8 cellular contexts compared by ENCODE assay signal in the genomic region with DNA sequence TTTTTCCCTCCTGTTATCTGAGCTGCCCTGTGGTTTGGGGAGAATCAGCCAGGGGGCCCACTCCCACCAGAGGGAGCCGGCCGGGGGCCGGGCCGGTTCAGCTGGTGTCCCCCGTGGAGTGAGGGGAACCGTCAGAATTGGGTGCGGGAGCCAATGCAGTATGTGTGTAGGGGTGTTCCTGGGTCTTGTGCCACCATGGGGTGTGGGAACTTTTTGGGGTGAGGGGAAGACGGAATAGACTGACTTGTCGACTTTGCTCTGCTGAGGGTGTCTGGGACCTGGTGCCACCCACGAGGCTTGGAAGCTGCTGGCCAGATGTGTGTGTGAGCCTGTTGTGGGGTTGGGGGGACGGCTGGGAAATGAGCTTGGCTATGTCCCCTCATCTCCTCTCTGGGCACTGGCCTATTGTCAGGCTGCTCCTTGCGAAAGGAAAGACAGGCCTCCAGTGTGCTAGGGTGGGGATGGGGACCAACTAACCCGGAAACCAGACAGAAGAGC. TPM values are rescaled to one million over a fixed set of nuclear protein-coding genes. Genes with fewer than 3 reads are reported as not detected.
A peak's percentile ranks its signal among the peaks of the same experiment; 100 is the strongest.
DNase-seq lines count a peak whose midpoint lies in the region; ATAC-seq, FAIRE-seq and TF ChIP-seq lines count a peak whose summit lies in the region.

No MANE protein-coding gene starts in this region.

- TF ChIP-seq CTCF in VCaP (conservative IDR thresholded peaks at IDR 0.05) (no peak), fibroblast of villous mesenchyme (IDR thresholded peaks at IDR 0.05; ENCODE audit: insufficient read depth, low read depth, low read length) (peak; percentile 38), gastrocnemius medialis (IDR thresholded peaks at IDR 0.05 in 4 of 5, conservative IDR thresholded peaks at IDR 0.05 in 1 of 5) (peak in 1 of 5 experiments; percentile 37)

- H3K4me3 ChIP-seq in fibroblast of villous mesenchyme (ENCODE audit: low read depth, low read length): peak overlapping the region; percentile 98
- peak overlapping the region; percentile 82 to 100 (median 90) for H3K4me3 ChIP-seq in gastrocnemius medialis

- DNase-seq in fibroblast of villous mesenchyme (ENCODE audit: low read depth) (no peak), gastrocnemius medialis (peak in 1 of 2 donors; percentile 55), UCSD-AML1 (lab: John Stamatoyannopoulos, UW; ENCODE audit: unreplicated experiment) (no peak), H54 (ENCODE audit: insufficient read length, low spot score) (no peak), germinal center (ENCODE audit: low spot score) (no peak)
- DNase-seq in stimulated activated CD4-positive, alpha-beta T cell treated with anti-CD3 and anti-CD28 coated beads, Interleukin-2, amount 100 ng/mL, for 24 hours: no peak

- H3K4me1 ChIP-seq in gastrocnemius medialis: peaks cover 76 to 89% of the 10 kb centered on the region in 2 donors

- no peaks in the 10 kb centered on the region for H3K27me3 ChIP-seq in gastrocnemius medialis

- TF ChIP-seq POLR2A in GM19099 (IDR thresholded peaks at IDR 0.05; ENCODE audit: extremely low read depth, insufficient read length, low read depth) (peak; percentile 7), gastrocnemius medialis (IDR thresholded peaks at IDR 0.05) (peak in 1 of 2 donors; percentile 31), H54 (IDR thresholded peaks at IDR 0.05; ENCODE audit: low read depth, low read length) (no peak)

- no peak for FAIRE-seq in H54 (lab: Jason Lieb, UNC)

- no peaks in the 10 kb centered on the region for H3K36me3 ChIP-seq in gastrocnemius medialis

- ATAC-seq in gastrocnemius medialis: no peak

- H3K9me3 ChIP-seq in gastrocnemius medialis: no peaks in the 10 kb centered on the region

- in situ Hi-C loops in gastrocnemius medialis (cut with MboI; ENCODE audit: low sequenced_read_pairs in 4 of 4): no loop called here

- peak overlapping the region; percentile 75; the same call in 1 of the 2 replicates for H3K27ac ChIP-seq in VCaP
- peak overlapping the region; percentile 95 to 100 (median 98) for H3K27ac ChIP-seq in gastrocnemius medialis

- intact Hi-C loops in gastrocnemius medialis (cut with DNase I; ENCODE audit: low total_unique reads): loop anchor here (2.0 to 10.0 kb wide), 4 partner anchors 14 to 1370 kb away; a partner anchor contains a TSS

RNA-seq across cellular contexts. Expression of a gene that starts 9.9 kb away (rescaled TPM):
- total RNA-seq in fibroblast of villous mesenchyme: 20.3 and 23.5 TPM in 2 replicates
- 10 to 100 TPM; 20.3 to 67.0 (median 48.4) TPM for total RNA-seq in gastrocnemius medialis

RNA-seq across cellular contexts. Expression of a gene that starts 31.2 kb away (rescaled TPM):
- total RNA-seq in fibroblast of villous mesenchyme (19.0 and 28.5 TPM in 2 replicates), gastrocnemius medialis (under 1 TPM in 3 of 4 donors, not detected in 1; 0.27 to 0.75 (median 0.66) TPM)

RNA-seq across cellular contexts. Expression of a gene that starts 45.7 kb away (rescaled TPM):
- total RNA-seq in fibroblast of villous mesenchyme (2.2 and 2.9 TPM in 2 replicates), gastrocnemius medialis (1 to 10 TPM in 1 of 4 donors, under 1 TPM in 1, not detected in 2; 0.98 to 1.2 TPM)

Comparison
In these comparisons a context has a peak if more than half of its experiments do, and no peak if none do; other contexts are left out.
1. RNA of a gene that starts 31.2 kb away (total RNA-seq): 19.0 to 28.5 TPM in fibroblast of villous mesenchyme; 0.27 to 0.75 TPM in gastrocnemius medialis; every median in the first group is over 10 times any median in the second.